Comparison of ENCODE assay signal across 1 cellular context in genomic region chr6:158554611-158555361, GRCh38.
A peak's percentile ranks its signal among the peaks of the same experiment; 100 is the strongest.
TF ChIP-seq lines count a peak whose summit lies in the region.

No MANE protein-coding gene starts in this region.

TF ChIP-seq in HepG2, 621 proteins besides CTCF, POLR2A, EP300 and RAD21 (continued from another document and continues in another):
- TF ChIP-seq, protein P1, sequence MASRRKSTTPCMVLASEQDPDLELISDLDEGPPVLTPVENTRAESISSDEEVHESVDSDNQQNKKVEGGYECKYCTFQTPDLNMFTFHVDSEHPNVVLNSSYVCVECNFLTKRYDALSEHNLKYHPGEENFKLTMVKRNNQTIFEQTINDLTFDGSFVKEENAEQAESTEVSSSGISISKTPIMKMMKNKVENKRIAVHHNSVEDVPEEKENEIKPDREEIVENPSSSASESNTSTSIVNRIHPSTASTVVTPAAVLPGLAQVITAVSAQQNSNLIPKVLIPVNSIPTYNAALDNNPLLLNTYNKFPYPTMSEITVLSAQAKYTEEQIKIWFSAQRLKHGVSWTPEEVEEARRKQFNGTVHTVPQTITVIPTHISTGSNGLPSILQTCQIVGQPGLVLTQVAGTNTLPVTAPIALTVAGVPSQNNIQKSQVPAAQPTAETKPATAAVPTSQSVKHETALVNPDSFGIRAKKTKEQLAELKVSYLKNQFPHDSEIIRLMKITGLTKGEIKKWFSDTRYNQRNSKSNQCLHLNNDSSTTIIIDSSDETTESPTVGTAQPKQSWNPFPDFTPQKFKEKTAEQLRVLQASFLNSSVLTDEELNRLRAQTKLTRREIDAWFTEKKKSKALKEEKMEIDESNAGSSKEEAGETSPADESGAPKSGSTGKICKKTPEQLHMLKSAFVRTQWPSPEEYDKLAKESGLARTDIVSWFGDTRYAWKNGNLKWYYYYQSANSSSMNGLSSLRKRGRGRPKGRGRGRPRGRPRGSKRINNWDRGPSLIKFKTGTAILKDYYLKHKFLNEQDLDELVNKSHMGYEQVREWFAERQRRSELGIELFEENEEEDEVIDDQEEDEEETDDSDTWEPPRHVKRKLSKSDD (CRISPR knock-in tag; IDR thresholded peaks at IDR 0.05; ENCODE audit: low read depth), result peak; percentile 32; the same call in 1 of the 2 replicates
- TF ChIP-seq, protein P2, sequence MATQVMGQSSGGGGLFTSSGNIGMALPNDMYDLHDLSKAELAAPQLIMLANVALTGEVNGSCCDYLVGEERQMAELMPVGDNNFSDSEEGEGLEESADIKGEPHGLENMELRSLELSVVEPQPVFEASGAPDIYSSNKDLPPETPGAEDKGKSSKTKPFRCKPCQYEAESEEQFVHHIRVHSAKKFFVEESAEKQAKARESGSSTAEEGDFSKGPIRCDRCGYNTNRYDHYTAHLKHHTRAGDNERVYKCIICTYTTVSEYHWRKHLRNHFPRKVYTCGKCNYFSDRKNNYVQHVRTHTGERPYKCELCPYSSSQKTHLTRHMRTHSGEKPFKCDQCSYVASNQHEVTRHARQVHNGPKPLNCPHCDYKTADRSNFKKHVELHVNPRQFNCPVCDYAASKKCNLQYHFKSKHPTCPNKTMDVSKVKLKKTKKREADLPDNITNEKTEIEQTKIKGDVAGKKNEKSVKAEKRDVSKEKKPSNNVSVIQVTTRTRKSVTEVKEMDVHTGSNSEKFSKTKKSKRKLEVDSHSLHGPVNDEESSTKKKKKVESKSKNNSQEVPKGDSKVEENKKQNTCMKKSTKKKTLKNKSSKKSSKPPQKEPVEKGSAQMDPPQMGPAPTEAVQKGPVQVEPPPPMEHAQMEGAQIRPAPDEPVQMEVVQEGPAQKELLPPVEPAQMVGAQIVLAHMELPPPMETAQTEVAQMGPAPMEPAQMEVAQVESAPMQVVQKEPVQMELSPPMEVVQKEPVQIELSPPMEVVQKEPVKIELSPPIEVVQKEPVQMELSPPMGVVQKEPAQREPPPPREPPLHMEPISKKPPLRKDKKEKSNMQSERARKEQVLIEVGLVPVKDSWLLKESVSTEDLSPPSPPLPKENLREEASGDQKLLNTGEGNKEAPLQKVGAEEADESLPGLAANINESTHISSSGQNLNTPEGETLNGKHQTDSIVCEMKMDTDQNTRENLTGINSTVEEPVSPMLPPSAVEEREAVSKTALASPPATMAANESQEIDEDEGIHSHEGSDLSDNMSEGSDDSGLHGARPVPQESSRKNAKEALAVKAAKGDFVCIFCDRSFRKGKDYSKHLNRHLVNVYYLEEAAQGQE (IDR thresholded peaks at IDR 0.05; ENCODE audit: borderline replicate concordance in 1 of 2, low read depth in 1 of 2, low read length in 2 of 2), result peak in 1 of 2 experiments; percentile 55; a peak in 1 of 4 replicates
- TF ChIP-seq ZFP36 (IDR thresholded peaks at IDR 0.05; ENCODE audit: borderline replicate concordance, low read depth, low read length, partially characterized antibody) (no peak), ZNF629 (CRISPR knock-in tag; conservative IDR thresholded peaks at IDR 0.05) (no peak), STAG1 (CRISPR knock-in tag; IDR thresholded peaks at IDR 0.05) (peak; percentile 20; the same call in 1 of the 2 replicates), SNRNP70 (IDR thresholded peaks at IDR 0.05; ENCODE audit: low read depth, low read length) (no peak), ZNF7 (CRISPR knock-in tag; IDR thresholded peaks at IDR 0.05) (no peak), ZNF569 (CRISPR knock-in tag; IDR thresholded peaks at IDR 0.05; ENCODE audit: borderline replicate concordance) (no peak), IKZF1 (IDR thresholded peaks at IDR 0.05) (no peak), CENPT (CRISPR knock-in tag; IDR thresholded peaks at IDR 0.05; ENCODE audit: low read depth) (no peak), ZNF878 (CRISPR knock-in tag; IDR thresholded peaks at IDR 0.05) (peak; percentile 67; the same call in 1 of the 2 replicates), ZNF670 (CRISPR knock-in tag; IDR thresholded peaks at IDR 0.05; ENCODE audit: borderline replicate concordance) (no peak; the same call in 1 of the 2 replicates), ZBED4 (CRISPR knock-in tag; IDR thresholded peaks at IDR 0.05; ENCODE audit: borderline replicate concordance) (peak; percentile 55; the same call in 1 of the 2 replicates), ZNF44 (CRISPR knock-in tag; IDR thresholded peaks at IDR 0.05) (no peak), MXD4 (CRISPR knock-in tag; IDR thresholded peaks at IDR 0.05) (peak; percentile 61; the same call in 1 of the 2 replicates), RXRB (CRISPR knock-in tag; IDR thresholded peaks at IDR 0.05; ENCODE audit: borderline replicate concordance) (peak; percentile 96), RARA (CRISPR knock-in tag; IDR thresholded peaks at IDR 0.05) (peak; percentile 92), NR2F6 (IDR thresholded peaks at IDR 0.05) (peak; percentile 80), NR2F6 (CRISPR knock-in tag; IDR thresholded peaks at IDR 0.05) (peak; percentile 81), MIXL1 (CRISPR knock-in tag; IDR thresholded peaks at IDR 0.05) (peak; percentile 97), KLF6 (CRISPR knock-in tag; IDR thresholded peaks at IDR 0.05) (peak; percentile 48; the same call in 1 of the 2 replicates), ARID2 (CRISPR knock-in tag; IDR thresholded peaks at IDR 0.05; ENCODE audit: borderline replicate concordance) (0 out of 2 replicates have a peak, but pooled peaks have one; percentile 37), ZNF331 (CRISPR knock-in tag; IDR thresholded peaks at IDR 0.05) (peak; percentile 81), HMG20B (CRISPR knock-in tag; conservative IDR thresholded peaks at IDR 0.05) (peak; percentile 60; the same call in 1 of the 2 replicates), POLR2AphosphoS5 (IDR thresholded peaks at IDR 0.05; ENCODE audit: low read depth, low read length) (no peak), ZSCAN12 (CRISPR knock-in tag; IDR thresholded peaks at IDR 0.05) (no peak), PPARG (CRISPR knock-in tag; conservative IDR thresholded peaks at IDR 0.05) (peak; percentile 91), SP4 (CRISPR knock-in tag; IDR thresholded peaks at IDR 0.05) (no peak), CREM (IDR thresholded peaks at IDR 0.05) (peak; percentile 86), CREM (CRISPR knock-in tag; IDR thresholded peaks at IDR 0.05) (no peak), BRD4 (CRISPR knock-in tag; IDR thresholded peaks at IDR 0.05) (no peak), IRF9 (CRISPR knock-in tag; IDR thresholded peaks at IDR 0.05; ENCODE audit: borderline replicate concordance) (no peak), ZBTB26 (CRISPR knock-in tag; IDR thresholded peaks at IDR 0.05; ENCODE audit: borderline replicate concordance) (no peak), ARNTL (CRISPR knock-in tag; IDR thresholded peaks at IDR 0.05) (peak; percentile 81), ELF3 (CRISPR knock-in tag; IDR thresholded peaks at IDR 0.05) (peak; percentile 99), ZNF430 (CRISPR knock-in tag; IDR thresholded peaks at IDR 0.05) (no peak), BCL3 (CRISPR knock-in tag; IDR thresholded peaks at IDR 0.05) (no peak), PRPF4 (IDR thresholded peaks at IDR 0.05; ENCODE audit: low read depth, low read length, poor library complexity, severe bottlenecking) (no peak), ZNF704 (CRISPR knock-in tag; IDR thresholded peaks at IDR 0.05; ENCODE audit: borderline replicate concordance) (no peak), ONECUT2 (CRISPR knock-in tag; IDR thresholded peaks at IDR 0.05) (no peak), TBX3 (IDR thresholded peaks at IDR 0.05; ENCODE audit: borderline replicate concordance) (no peak), ZNF564 (CRISPR knock-in tag; IDR thresholded peaks at IDR 0.05) (peak; percentile 33; the same call in 1 of the 2 replicates), SOX5 (CRISPR knock-in tag; IDR thresholded peaks at IDR 0.05; ENCODE audit: borderline replicate concordance) (peak; percentile 97), NCOR1 (IDR thresholded peaks at IDR 0.05; ENCODE audit: borderline replicate concordance, low read length) (peak; percentile 69; the same call in 1 of the 2 replicates), ZNF160 (CRISPR knock-in tag; IDR thresholded peaks at IDR 0.05) (no peak), GLI4 (CRISPR knock-in tag; IDR thresholded peaks at IDR 0.05; ENCODE audit: borderline replicate concordance) (no peak), DRAP1 (CRISPR knock-in tag; IDR thresholded peaks at IDR 0.05) (peak; percentile 76), FOSL2 (CRISPR knock-in tag; IDR thresholded peaks at IDR 0.05) (no peak), HMG20A (CRISPR knock-in tag; IDR thresholded peaks at IDR 0.05; ENCODE audit: borderline replicate concordance) (peak; percentile 91; the same call in 1 of the 2 replicates), ZNF354B (CRISPR knock-in tag; IDR thresholded peaks at IDR 0.05) (0 out of 2 replicates have a peak, but pooled peaks have one; percentile 33), GATAD2A (CRISPR knock-in tag; IDR thresholded peaks at IDR 0.05) (peak; percentile 99)
- TF ChIP-seq, protein P3, sequence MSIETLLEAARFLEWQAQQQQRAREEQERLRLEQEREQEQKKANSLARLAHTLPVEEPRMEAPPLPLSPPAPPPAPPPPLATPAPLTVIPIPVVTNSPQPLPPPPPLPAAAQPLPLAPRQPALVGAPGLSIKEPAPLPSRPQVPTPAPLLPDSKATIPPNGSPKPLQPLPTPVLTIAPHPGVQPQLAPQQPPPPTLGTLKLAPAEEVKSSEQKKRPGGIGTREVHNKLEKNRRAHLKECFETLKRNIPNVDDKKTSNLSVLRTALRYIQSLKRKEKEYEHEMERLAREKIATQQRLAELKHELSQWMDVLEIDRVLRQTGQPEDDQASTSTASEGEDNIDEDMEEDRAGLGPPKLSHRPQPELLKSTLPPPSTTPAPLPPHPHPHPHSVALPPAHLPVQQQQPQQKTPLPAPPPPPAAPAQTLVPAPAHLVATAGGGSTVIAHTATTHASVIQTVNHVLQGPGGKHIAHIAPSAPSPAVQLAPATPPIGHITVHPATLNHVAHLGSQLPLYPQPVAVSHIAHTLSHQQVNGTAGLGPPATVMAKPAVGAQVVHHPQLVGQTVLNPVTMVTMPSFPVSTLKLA (IDR thresholded peaks at IDR 0.05), result no peak
